In genomic region chr7:13109201-13109600, GRCh38 we compare ENCODE assay signal across 17 cellular contexts.
"Had no signal": no experiment of that assay in that cellular context is flagged by ENCODE, and none has a peak within 500 bp of the region (broad histone marks: within the 10 kb centered on the region; RNA-seq: fewer than 3 reads in every experiment).

No MANE protein-coding gene starts in this region.

- H3K9me3 ChIP-seq: sigmoid colon, tibial artery, upper lobe of right lung had no signal

- H3K79me2 ChIP-seq: hepatocyte had no signal

- DNase-seq: cerebellar nuclear complex; dermis blood vessel endothelial cell; effector CD4-positive, alpha-beta T cell; endodermal cell; erythroblast; foreskin keratinocyte; head of caudate nucleus; midbrain; sigmoid colon; stimulated activated CD4-positive, alpha-beta T cell treated with anti-CD3 and anti-CD28 coated beads, Interleukin-12 subunit alpha, Interleukin-12 subunit beta, amount 100 ng/mL, for 4 hours; stimulated activated naive CD4-positive, alpha-beta T cell; tibial artery; upper lobe of right lung had no signal

- H3K4me1 ChIP-seq: foreskin keratinocyte, sigmoid colon, tibial artery, upper lobe of right lung had no signal

- ATAC-seq: foreskin keratinocyte, upper lobe of right lung had no signal

- FAIRE-seq: colon, endothelial cell of umbilical vein had no signal

- H3K4me2 ChIP-seq: hepatocyte had no signal

- H3K36me3 ChIP-seq: sigmoid colon, tibial artery, upper lobe of right lung had no signal

- H3K27me3 ChIP-seq: foreskin keratinocyte, hepatocyte, sigmoid colon, tibial artery, upper lobe of right lung had no signal

- H2AFZ ChIP-seq: hepatocyte had no signal

- H3K27ac ChIP-seq: foreskin keratinocyte, hepatocyte, sigmoid colon, skin epidermis, tibial artery, upper lobe of right lung had no signal

- H3K4me3 ChIP-seq: hepatocyte, sigmoid colon, skin epidermis, tibial artery, upper lobe of right lung had no signal
